Comparison of ENCODE assay signal across 20 cellular contexts in genomic region chr11:68056317-68057285, GRCh38. TPM values are rescaled to one million over a fixed set of nuclear protein-coding genes. Genes with fewer than 3 reads are reported as not detected.
DNase-seq lines count a peak whose midpoint lies in the region; ATAC-seq, FAIRE-seq and TF ChIP-seq lines count a peak whose summit lies in the region.
"Had no signal": no experiment of that assay in that cellular context is flagged by ENCODE, and none has a peak within 500 bp of the region (broad histone marks: within the 10 kb centered on the region; RNA-seq: fewer than 3 reads in every experiment).

No MANE protein-coding gene starts in this region.

- H3K23me2 ChIP-seq in H9 (ENCODE audit: insufficient read length, low read depth, low read length, poor library complexity, severe bottlenecking): no peaks in the 10 kb centered on the region

- no peak overlapping the region for H3K56ac ChIP-seq in H9 (ENCODE audit: insufficient read length, low read depth, low read length)

- no peak overlapping the region for H2BK12ac ChIP-seq in H9 (ENCODE audit: insufficient read length, low read depth, low read length)
- H2BK12ac ChIP-seq in mesenchymal stem cell (ENCODE audit: low read length in 2 of 2): no peak overlapping the region

- H3K27me3 ChIP-seq in H9 (ENCODE audit: insufficient read depth, low read length) (no peaks in the 10 kb centered on the region), endodermal cell (ENCODE audit: control insufficient read depth, insufficient read depth, low read length, poor library complexity, severe bottlenecking) (no peaks in the 10 kb centered on the region), mesenchymal stem cell (ENCODE audit: control insufficient read depth in 1 of 2, insufficient read depth in 1 of 2, low read length in 2 of 2) (no peaks in the 10 kb centered on the region)
- H3K27me3 ChIP-seq: BE2C, Peyer's patch had no signal

- no peak for FAIRE-seq in A549 (lab: Jason Lieb, UNC)
- FAIRE-seq: A204.1 had no signal

- no peak for TF ChIP-seq CTCF in A549 (IDR thresholded peaks at IDR 0.05)
- TF ChIP-seq CTCF in H9 (conservative IDR thresholded peaks at IDR 0.05): no peak
- no peak for TF ChIP-seq CTCF in endodermal cell (conservative IDR thresholded peaks at IDR 0.05)
- TF ChIP-seq CTCF in neural crest cell (conservative IDR thresholded peaks at IDR 0.05): no peak

- no peak overlapping the region for H2BK120ac ChIP-seq in H9 (ENCODE audit: low read depth, low read length, poor library complexity, severe bottlenecking)
- H2BK120ac ChIP-seq in mesenchymal stem cell (ENCODE audit: low read depth, low read length): no peak overlapping the region

- H3K9me3 Mint-ChIP-seq in H9 (no peaks in the 10 kb centered on the region), endodermal cell (no peaks in the 10 kb centered on the region), neural crest cell (no peaks in the 10 kb centered on the region)

- H3K4me1 Mint-ChIP-seq in H9 (peaks cover 3 to 4% of the 10 kb centered on the region in 2 experiments), endodermal cell (peaks cover 2% of the 10 kb centered on the region), neural crest cell (peaks cover 4% of the 10 kb centered on the region)

- POLR2A ChIA-PET in A549 (lab: Yijun Ruan, JAX): no interaction called here

- no peaks in the 10 kb centered on the region for H3K79me2 ChIP-seq in H9 (ENCODE audit: insufficient read depth, low read length)

- no peak for TF ChIP-seq RAD21 in A549 (conservative IDR thresholded peaks at IDR 0.05 in 1 of 2, IDR thresholded peaks at IDR 0.05 in 1 of 2)

- DNase-seq in A549 (ENCODE audit: low read depth in 1 of 2, low spot score in 1 of 2) (no peak), H9 (no peak), endodermal cell (no peak), neural crest cell (ENCODE audit: low read depth, low spot score) (no peak), mesenchymal stem cell (no peak), cerebellar cortex (ENCODE audit: low spot score) (no peak)
- DNase-seq: BE2C, GM23248, HCEC 1CT, Kasumi-1, NCI-H1694, NCI-H2081, NCI-H2171, NCI-H345, NCI-H524, NCI-H774, Peyer's patch had no signal

- H3K23ac ChIP-seq in H9 (ENCODE audit: insufficient read length, low read depth, low read length) (no peak overlapping the region), mesenchymal stem cell (ENCODE audit: low read length in 2 of 2) (no peak overlapping the region)

- H3K4me1 ChIP-seq in A549 (no peaks in the 10 kb centered on the region), H9 (ENCODE audit: insufficient read depth, low read length) (no peaks in the 10 kb centered on the region), endodermal cell (ENCODE audit: control insufficient read depth, insufficient read depth, low read length) (no peaks in the 10 kb centered on the region), mesenchymal stem cell (ENCODE audit: control insufficient read depth, insufficient read depth, low read depth, low read length) (peaks cover 16% of the 10 kb centered on the region)
- H3K4me1 ChIP-seq: Peyer's patch had no signal

- no peak overlapping the region for H2AFZ ChIP-seq in H9 (ENCODE audit: low read length)
- H2AFZ ChIP-seq in mesenchymal stem cell (ENCODE audit: low read depth, low read length): no peak overlapping the region
- H2AFZ ChIP-seq: GM23248 had no signal

- TF ChIP-seq EP300 in A549 (IDR thresholded peaks at IDR 0.05): no peak

- peaks cover 32% of the 10 kb centered on the region for H3K36me3 ChIP-seq in endodermal cell (ENCODE audit: control insufficient read depth, insufficient read depth, low read length)
- peaks cover 27 to 55% of the 10 kb centered on the region in 2 experiments for H3K36me3 ChIP-seq in mesenchymal stem cell (ENCODE audit: control insufficient read depth in 1 of 2, insufficient read depth in 2 of 2, low read depth in 1 of 2, low read length in 2 of 2)

- no peak overlapping the region for H2BK15ac ChIP-seq in H9 (ENCODE audit: low read depth, low read length)
- no peak overlapping the region for H2BK15ac ChIP-seq in mesenchymal stem cell (ENCODE audit: low read depth, poor library complexity, severe bottlenecking)

- no peak overlapping the region for H3K18ac ChIP-seq in H9 (ENCODE audit: insufficient read length, low read depth, low read length)
- no peak overlapping the region for H3K18ac ChIP-seq in mesenchymal stem cell (ENCODE audit: low read depth in 1 of 2, low read length in 2 of 2)

- H3K4me3 Mint-ChIP-seq in H9: no peak overlapping the region; a peak in 1 of 5 replicates
- no peak overlapping the region for H3K4me3 Mint-ChIP-seq in endodermal cell
- H3K4me3 Mint-ChIP-seq in neural crest cell: no peak overlapping the region

- H3K27ac ChIP-seq in A549 (no peak overlapping the region), H9 (ENCODE audit: insufficient read length, low read depth, low read length) (no peak overlapping the region), endodermal cell (ENCODE audit: low read depth, low read length) (no peak overlapping the region), mesenchymal stem cell (ENCODE audit: low read length, poor library complexity, severe bottlenecking) (no peak overlapping the region)
- H3K27ac ChIP-seq: GM23248, Peyer's patch had no signal

- H3T11ph ChIP-seq in H9 (ENCODE audit: low read length): no peak overlapping the region

- no peaks in the 10 kb centered on the region for H4K20me1 ChIP-seq in H9 (ENCODE audit: control insufficient read depth, insufficient read depth, insufficient read length)

- H2BK20ac ChIP-seq in H9 (ENCODE audit: low read depth, low read length, poor library complexity, severe bottlenecking): no peak overlapping the region

- H3K4me2 ChIP-seq in A549 (no peak overlapping the region), H9 (ENCODE audit: insufficient read depth, insufficient read length, low read length) (no peak overlapping the region), mesenchymal stem cell (ENCODE audit: low read length, poor library complexity, severe bottlenecking) (no peak overlapping the region)

- H4K91ac ChIP-seq in H9 (ENCODE audit: insufficient read length, low read depth, low read length): no peak overlapping the region
- H4K91ac ChIP-seq in mesenchymal stem cell (ENCODE audit: low read length): no peak overlapping the region

- peak overlapping the region in 2 of 3 experiments; percentile 40 to 84; a peak in 3 of 7 replicates for H3K27ac Mint-ChIP-seq in H9
- H3K27ac Mint-ChIP-seq in endodermal cell: peak overlapping the region; percentile 55
- H3K27ac Mint-ChIP-seq in neural crest cell (ENCODE audit: unreplicated experiment): peak overlapping the region; percentile 75

- H2BK5ac ChIP-seq in H9 (ENCODE audit: insufficient read length, low read length) (no peak overlapping the region), mesenchymal stem cell (ENCODE audit: low read depth, low read length, poor library complexity, severe bottlenecking) (no peak overlapping the region)

- CTCF ChIA-PET in A549 (lab: Yijun Ruan, JAX): interaction anchor here (1.1 kb wide), 1 partner anchor 19 kb away, joined by 3 read pairs; no protein-coding TSS in a partner anchor

- no peak overlapping the region for H4K5ac ChIP-seq in H9 (ENCODE audit: insufficient read length, low read depth, low read length)

- H3K4ac ChIP-seq in H9 (ENCODE audit: low read depth, low read length) (no peak overlapping the region), mesenchymal stem cell (ENCODE audit: low read depth in 1 of 2, low read length in 2 of 2) (no peak overlapping the region)

- H3K9me3 ChIP-seq in A549 (no peaks in the 10 kb centered on the region), H9 (ENCODE audit: control insufficient read depth, low read depth, low read length) (no peaks in the 10 kb centered on the region), endodermal cell (ENCODE audit: control insufficient read depth, low read length) (no peaks in the 10 kb centered on the region), mesenchymal stem cell (ENCODE audit: control insufficient read depth, low read length) (no peaks in the 10 kb centered on the region)
- H3K9me3 ChIP-seq: BE2C, Peyer's patch had no signal

- H3K36me3 Mint-ChIP-seq in H9 (ENCODE audit: insufficient read depth in 1 of 3, low read depth in 3 of 3) (peaks cover 18 to 66% (median 37%) of the 10 kb centered on the region in 3 experiments), endodermal cell (ENCODE audit: low read depth) (peaks cover 48% of the 10 kb centered on the region), neural crest cell (ENCODE audit: low read depth) (peaks cover 19% of the 10 kb centered on the region)

- H2AK5ac ChIP-seq in H9 (ENCODE audit: insufficient read length, low read length): no peak overlapping the region
- H2AK5ac ChIP-seq in mesenchymal stem cell (ENCODE audit: low read length, severe bottlenecking): no peak overlapping the region

- 89% methylated on average over 12 of the region's 12 CpGs for WGBS in A549 (ENCODE audit: missing lambda C conversion rate)
- no CpG with 5 or more reads among the region's 12 CpGs for WGBS in H9 (ENCODE audit: extremely low coverage, insufficient read length, low lambda C conversion rate)
- WGBS in endodermal cell (ENCODE audit: insufficient coverage in 1 of 2, insufficient read length in 1 of 2), 2 experiments: 91 to 98% methylated on average over 9 to 12 of the region's 12 CpGs
- WGBS in mesenchymal stem cell: 96% methylated on average over 10 of the region's 12 CpGs

- TF ChIP-seq POLR2A in A549 (IDR thresholded peaks at IDR 0.05; ENCODE audit: low read length): no peak

- no peak overlapping the region for H3K4me3 ChIP-seq in A549
- H3K4me3 ChIP-seq in endodermal cell (ENCODE audit: low read length): no peak overlapping the region
- H3K4me3 ChIP-seq in mesenchymal stem cell (ENCODE audit: insufficient read depth in 1 of 2, low read depth in 1 of 2, low read length in 2 of 2): no peak overlapping the region
- H3K4me3 ChIP-seq: GM23248, Peyer's patch had no signal

- H4K8ac ChIP-seq in H9 (replicated peaks; ENCODE audit: insufficient read length, low read depth, low read length) (no peak overlapping the region), mesenchymal stem cell (ENCODE audit: low read length) (no peak overlapping the region)

- H3K9ac ChIP-seq in H9 (ENCODE audit: extremely low read depth, insufficient read length, low read length) (no peak overlapping the region), endodermal cell (ENCODE audit: extremely low read depth, low read length, poor library complexity, severe bottlenecking) (no peak overlapping the region), mesenchymal stem cell (ENCODE audit: low read length) (no peak overlapping the region)
- H3K9ac ChIP-seq: GM23248 had no signal

- H3K27me3 Mint-ChIP-seq in H9 (ENCODE audit: low read depth) (no peaks in the 10 kb centered on the region; the same call in 1 of the 2 replicates), endodermal cell (ENCODE audit: insufficient read depth) (no peaks in the 10 kb centered on the region), neural crest cell (ENCODE audit: low read depth) (no peaks in the 10 kb centered on the region)

- H3K79me1 ChIP-seq in H9 (ENCODE audit: insufficient read depth, low read depth, low read length, poor library complexity, severe bottlenecking): no peaks in the 10 kb centered on the region
- H3K79me1 ChIP-seq in mesenchymal stem cell (replicated peaks; ENCODE audit: low read length, poor library complexity, severe bottlenecking): peaks cover 2% of the 10 kb centered on the region

- H3K14ac ChIP-seq in H9 (ENCODE audit: insufficient read depth, low read length): no peak overlapping the region
- no peak overlapping the region for H3K14ac ChIP-seq in mesenchymal stem cell (ENCODE audit: low read length in 2 of 2)

- ATAC-seq in A549 (no peak), GM21723 (IDR thresholded peaks at IDR 0.05; ENCODE audit: unreplicated experiment) (no peak)
- ATAC-seq: SK-N-SH treated with all-trans-retinoic acid at 6 μM for 48 hours had no signal

RNA-seq across cellular contexts. Expression of gene TCIRG1, which starts 17.8 kb away (rescaled TPM):
- polyA plus RNA-seq in A549 (2011; rRNA removed) (36.3 and 49.4 TPM in 2 replicates), A549 (2017; fragmentation: RNase III; extraction: RNeasy Plus Mini Kit Qiagen cat#74134 plus additional on column Dnase treatment) (94.9 to 120 TPM (median 115 TPM) in 3 replicates)
- 99.5 and 132 TPM in 2 replicates for polyA plus RNA-seq in A549 (2012; cell fraction: cytosol; rRNA removed)
- polyA plus RNA-seq in A549 (2012; cell fraction: nucleus; rRNA removed): 1,336 and 1,871 TPM in 2 replicates
- 33.0 and 50.4 TPM in 2 replicates for polyA minus RNA-seq in A549 (2011; rRNA and poly(A)+ RNA removed)
- total RNA-seq in H9 (2021) (24.4 and 27.1 TPM in 2 replicates), endodermal cell (10 to 100 TPM; 61.6 to 70.4 TPM), neural crest cell (8.1 and 10.2 TPM in 2 replicates)
- 19.0 TPM for polyA plus RNA-seq in endodermal cell (2013, experiment 1 of 2)
- polyA plus RNA-seq in endodermal cell (2013, experiment 2 of 2): 18.5 TPM
- polyA plus RNA-seq in mesenchymal stem cell (2013, experiment 1 of 2): 84.2 TPM
- polyA plus RNA-seq in mesenchymal stem cell (2013, experiment 2 of 2): 79.4 TPM

RNA-seq across cellular contexts. Expression of gene NDUFS8, which starts 26.1 kb away (rescaled TPM):
- polyA plus RNA-seq in A549 (2011; rRNA removed) (71.0 and 73.7 TPM in 2 replicates), A549 (2017; fragmentation: RNase III; extraction: RNeasy Plus Mini Kit Qiagen cat#74134 plus additional on column Dnase treatment) (283 to 300 TPM (median 298 TPM) in 3 replicates)
- polyA plus RNA-seq in A549 (2012; cell fraction: cytosol; rRNA removed): 361 and 428 TPM in 2 replicates
- 379 and 494 TPM in 2 replicates for polyA plus RNA-seq in A549 (2012; cell fraction: nucleus; rRNA removed)
- polyA minus RNA-seq in A549 (2011; rRNA and poly(A)+ RNA removed): 93.4 and 105 TPM in 2 replicates
- total RNA-seq in H9 (2021) (213 and 214 TPM in 2 replicates), endodermal cell (100 to 1,000 TPM; 150 to 168 TPM), neural crest cell (150 and 155 TPM in 2 replicates)
- polyA plus RNA-seq in endodermal cell (2013, experiment 1 of 2): 151 TPM
- polyA plus RNA-seq in endodermal cell (2013, experiment 2 of 2): 145 TPM
- 104 TPM for polyA plus RNA-seq in mesenchymal stem cell (2013, experiment 1 of 2)
- 106 TPM for polyA plus RNA-seq in mesenchymal stem cell (2013, experiment 2 of 2)

RNA-seq across cellular contexts. Expression of gene ALDH3B1, which starts 46.5 kb away (rescaled TPM):
- 109 and 130 TPM in 2 replicates for polyA plus RNA-seq in A549 (2011; rRNA removed)
- 155 and 214 TPM in 2 replicates for polyA plus RNA-seq in A549 (2012; cell fraction: cytosol; rRNA removed)
- polyA plus RNA-seq in A549 (2012; cell fraction: nucleus; rRNA removed): 236 and 305 TPM in 2 replicates
- polyA plus RNA-seq in A549 (2017; fragmentation: RNase III; extraction: RNeasy Plus Mini Kit Qiagen cat#74134 plus additional on column Dnase treatment): 93.7 to 104 TPM (median 94.4 TPM) in 3 replicates
- 46.0 and 65.0 TPM in 2 replicates for polyA minus RNA-seq in A549 (2011; rRNA and poly(A)+ RNA removed)
- not detected in 2 replicates for total RNA-seq in H9 (2021)
- total RNA-seq in endodermal cell: under 1 TPM in 1 of 2 donors, not detected in 1; 0.11 TPM
- polyA plus RNA-seq in endodermal cell (2013, experiment 1 of 2): 0.64 TPM
- 0.41 TPM for polyA plus RNA-seq in endodermal cell (2013, experiment 2 of 2)
- 0.23 and 0.35 TPM in 2 replicates for total RNA-seq in neural crest cell
- 22.4 TPM for polyA plus RNA-seq in mesenchymal stem cell (2013, experiment 1 of 2)
- 22.5 TPM for polyA plus RNA-seq in mesenchymal stem cell (2013, experiment 2 of 2)

RNA-seq across cellular contexts. Expression of gene UNC93B1, which starts 52.7 kb away (rescaled TPM):
- polyA plus RNA-seq in A549 (2011; rRNA removed) (49.4 and 55.5 TPM in 2 replicates), A549 (2017; fragmentation: RNase III; extraction: RNeasy Plus Mini Kit Qiagen cat#74134 plus additional on column Dnase treatment) (43.7 to 51.2 TPM (median 47.1 TPM) in 3 replicates)
- 69.3 and 103 TPM in 2 replicates for polyA plus RNA-seq in A549 (2012; cell fraction: cytosol; rRNA removed)
- 270 and 373 TPM in 2 replicates for polyA plus RNA-seq in A549 (2012; cell fraction: nucleus; rRNA removed)
- 103 and 125 TPM in 2 replicates for polyA minus RNA-seq in A549 (2011; rRNA and poly(A)+ RNA removed)
- total RNA-seq in H9 (2021) (21.7 and 23.3 TPM in 2 replicates), endodermal cell (10 to 100 TPM; 27.1 to 32.0 TPM), neural crest cell (3.9 and 4.3 TPM in 2 replicates)
- 13.6 TPM for polyA plus RNA-seq in endodermal cell (2013, experiment 1 of 2)
- 10.8 TPM for polyA plus RNA-seq in endodermal cell (2013, experiment 2 of 2)
- polyA plus RNA-seq in mesenchymal stem cell (2013, experiment 1 of 2): 12.1 TPM
- 11.5 TPM for polyA plus RNA-seq in mesenchymal stem cell (2013, experiment 2 of 2)
